Comparison of ENCODE assay signal across 8 cellular contexts in the genomic region with DNA sequence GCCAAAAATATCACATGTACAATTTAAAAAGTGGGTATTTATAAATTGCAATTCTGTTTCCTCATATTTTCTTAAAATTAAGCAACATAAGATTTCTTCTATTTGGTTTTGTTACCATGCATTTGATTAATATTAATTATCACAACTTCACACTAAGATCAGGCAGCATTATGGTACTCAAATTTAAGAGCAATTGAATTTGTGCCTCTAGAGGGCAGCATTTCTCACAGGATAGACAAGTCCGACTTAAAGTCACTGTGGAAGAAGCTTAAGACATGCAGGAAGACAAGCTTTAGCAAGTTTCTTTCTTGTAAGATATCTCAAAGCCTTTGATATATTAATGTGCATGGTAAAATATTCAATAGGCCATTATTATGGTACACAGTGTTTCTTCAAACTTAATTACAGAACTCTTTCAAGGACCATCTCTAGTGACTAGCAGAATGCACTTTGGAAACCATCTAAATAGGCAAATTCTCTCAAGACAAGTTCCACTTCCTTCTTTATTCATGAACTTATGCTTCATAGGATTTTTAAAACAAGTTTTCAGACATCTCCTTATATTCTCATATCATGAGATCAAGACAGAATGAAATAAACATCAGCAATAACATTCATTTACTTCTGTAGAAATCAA. TPM values are rescaled to one million over a fixed set of nuclear protein-coding genes. Genes with fewer than 3 reads are reported as not detected.
DNase-seq lines count a peak whose midpoint lies in the region; ATAC-seq, FAIRE-seq and TF ChIP-seq lines count a peak whose summit lies in the region.

No MANE protein-coding gene starts in this region.

- FAIRE-seq in TTC549 (lab: Jason Lieb, UNC) = peak; percentile 95

- no peak overlapping the region for H3K27ac ChIP-seq in dorsolateral prefrontal cortex
- no peak overlapping the region for H3K27ac ChIP-seq in thoracic aorta

- no peak overlapping the region for H3K4me3 ChIP-seq in AG09309 (ENCODE audit: control insufficient read depth, low read depth, low read length)
- H3K4me3 ChIP-seq in dorsolateral prefrontal cortex = no peak overlapping the region
- H3K4me3 ChIP-seq in thoracic aorta = no peak overlapping the region

- intact Hi-C loops in dorsolateral prefrontal cortex (cut with DNase I) = loop anchor here (2.0 to 5.0 kb wide), 2 partner anchors 136 to 140 kb away; no protein-coding TSS in a partner anchor

- ATAC-seq in HG02852 (IDR thresholded peaks at IDR 0.05; ENCODE audit: unreplicated experiment) = peak; percentile 68
- ATAC-seq in thoracic aorta (ENCODE audit: insufficient number of reproducible peaks, low FRiP score, low read depth) = no peak

- TF ChIP-seq CTCF in AG09309 (IDR thresholded peaks at IDR 0.05; ENCODE audit: control insufficient read depth, insufficient read depth, low read depth, low read length, missing control alignments) (peak; percentile 72), GM12874 (IDR thresholded peaks at IDR 0.05; ENCODE audit: insufficient read depth, low read depth, low read length) (peak; percentile 57; the same call in 1 of the 2 replicates), dorsolateral prefrontal cortex (IDR thresholded peaks at IDR 0.05 in 54 of 56, conservative IDR thresholded peaks at IDR 0.05 in 2 of 56; ENCODE audit: low read depth in 1 of 56, partially characterized antibody in 56 of 56) (peak; percentile 67 to 97 (median 84)), thoracic aorta (IDR thresholded peaks at IDR 0.05) (peak; percentile 65)

- no peaks in the 10 kb centered on the region for H3K27me3 ChIP-seq in dorsolateral prefrontal cortex
- H3K27me3 ChIP-seq in thoracic aorta (replicated peaks; ENCODE audit: insufficient read depth) = no peaks in the 10 kb centered on the region

- H3K9me3 ChIP-seq in thoracic aorta = no peaks in the 10 kb centered on the region

- no peaks in the 10 kb centered on the region for H3K4me1 ChIP-seq in thoracic aorta (ENCODE audit: control insufficient read depth in 1 of 2, low read depth in 2 of 2)

- no peaks in the 10 kb centered on the region for H3K36me3 ChIP-seq in thoracic aorta

- DNase-seq in AG09309 (ENCODE audit: low read depth) (peak; percentile 79), NCI-H1930 (lab: John Stamatoyannopoulos, UW) (peak; percentile 24 to 54), dorsolateral prefrontal cortex (peak in 2 of 10 donors; percentile 41 to 45), medulla oblongata (ENCODE audit: extremely low spot score) (peak; percentile 95), thoracic aorta (ENCODE audit: low spot score) (peak; percentile 33)

RNA-seq across cellular contexts. Expression of gene FBXW7, which starts 35.0 kb away (rescaled TPM):
- total RNA-seq in dorsolateral prefrontal cortex (100 to 1,000 TPM; 126 to 372 (median 279) TPM), thoracic aorta (10 to 100 TPM; 31.5 to 92.6 TPM)
